Comparison of ENCODE assay signal across 8 cellular contexts in the genomic region with DNA sequence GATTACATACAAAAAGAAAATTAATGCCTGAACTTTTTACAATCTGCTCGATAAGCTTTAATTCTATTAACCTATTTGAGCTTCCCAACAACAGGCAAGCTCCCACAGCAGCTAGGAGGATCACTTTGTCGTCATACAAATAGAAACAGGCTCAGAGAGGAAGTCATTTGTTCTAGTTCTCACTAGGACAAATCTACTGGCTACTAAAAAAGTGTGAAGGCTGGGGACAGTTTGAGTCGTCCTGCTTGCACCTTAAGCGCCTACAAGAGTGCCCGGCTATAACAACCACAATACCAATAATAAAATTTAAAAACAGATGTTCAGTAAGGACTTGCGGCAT. TPM values are rescaled to one million over a fixed set of nuclear protein-coding genes. Genes with fewer than 3 reads are reported as not detected.
DNase-seq lines count a peak whose midpoint lies in the region; ATAC-seq and FAIRE-seq lines count a peak whose summit lies in the region.

No MANE protein-coding gene starts in this region.

- peaks cover 11% of the 10 kb centered on the region for H3K4me1 ChIP-seq in HUES48 (ENCODE audit: control insufficient read depth, insufficient read depth, low read length)
- peaks cover 29% of the 10 kb centered on the region for H3K4me1 ChIP-seq in adipocyte (ENCODE audit: control insufficient read depth, insufficient read depth, low read length)
- peaks cover 3 to 44% (median 33%) of the 10 kb centered on the region in 5 donors for H3K4me1 ChIP-seq in subcutaneous abdominal adipose tissue (ENCODE audit: control insufficient read depth in 5 of 5, insufficient read depth in 5 of 5, low read length in 5 of 5)

- H3K27me3 ChIP-seq in HUES48 (ENCODE audit: control insufficient read depth, insufficient read depth, low read length) (no peaks in the 10 kb centered on the region), adipocyte (replicated peaks; ENCODE audit: control insufficient read depth, insufficient read depth, low read length) (no peaks in the 10 kb centered on the region), subcutaneous abdominal adipose tissue (ENCODE audit: control insufficient read depth in 5 of 5, insufficient read depth in 4 of 5, low read length in 5 of 5) (peaks cover 3 to 7% (median 5%) of the 10 kb centered on the region in 5 donors)

- H3K27ac ChIP-seq in HUES48 (ENCODE audit: low read depth, low read length) (peak overlapping the region; percentile 99), subcutaneous abdominal adipose tissue (ENCODE audit: low read depth, low read length) (peak overlapping the region; percentile 84)

- peak overlapping the region; percentile 82 for H3K9ac ChIP-seq in HUES48 (ENCODE audit: low read depth, low read length)
- H3K9ac ChIP-seq in adipocyte (ENCODE audit: low read length): peak overlapping the region; percentile 88
- H3K9ac ChIP-seq in subcutaneous abdominal adipose tissue (ENCODE audit: low read length in 5 of 5): peak overlapping the region; percentile 17 to 87 (median 79)

- no peaks in the 10 kb centered on the region for H3K9me3 ChIP-seq in HUES48 (ENCODE audit: control insufficient read depth, insufficient read depth, low read length)
- no peaks in the 10 kb centered on the region for H3K9me3 ChIP-seq in adipocyte (ENCODE audit: control insufficient read depth, low read length)
- no peaks in the 10 kb centered on the region for H3K9me3 ChIP-seq in subcutaneous abdominal adipose tissue (ENCODE audit: control insufficient read depth in 5 of 5, low read length in 5 of 5)

- DNase-seq in NOMO-1 treated with dmso at 0.1 percent for 144 hours (lab: John Stamatoyannopoulos, UW; ENCODE audit: unreplicated experiment) (peak; percentile 81), NOMO-1 treated with DMSO at 0.1 percent for 48 hours (lab: John Stamatoyannopoulos, UW; ENCODE audit: unreplicated experiment) (no peak), adipocyte (ENCODE audit: low read depth) (no peak), hepatic stellate cell (ENCODE audit: low spot score) (no peak)

- H3K4me3 ChIP-seq in HUES48 (ENCODE audit: low read depth, low read length) (peak overlapping the region; percentile 86), adipocyte (ENCODE audit: low read length) (peak overlapping the region; percentile 95), subcutaneous abdominal adipose tissue (ENCODE audit: low read depth in 1 of 5, low read length in 5 of 5) (peak overlapping the region; percentile 73 to 87 (median 82))

- H3K36me3 ChIP-seq in HUES48 (ENCODE audit: control insufficient read depth, insufficient read depth, low read length): peaks cover 18% of the 10 kb centered on the region
- H3K36me3 ChIP-seq in adipocyte (ENCODE audit: control insufficient read depth, insufficient read depth, low read length, severe bottlenecking): no peaks in the 10 kb centered on the region
- H3K36me3 ChIP-seq in subcutaneous abdominal adipose tissue (ENCODE audit: control insufficient read depth in 5 of 5, insufficient read depth in 5 of 5, low read length in 5 of 5): peaks cover 0 to 3% (median 0%) of the 10 kb centered on the region in 5 donors

- no peak for ATAC-seq in esophagus mucosa

- peak; percentile 76 for FAIRE-seq in islet of Langerhans (lab: Jason Lieb, UNC)

RNA-seq across cellular contexts. Expression of gene CNPY3, which starts 0.6 kb away (rescaled TPM):
- total RNA-seq in esophagus mucosa: 13.6 TPM

RNA-seq across cellular contexts. Expression of gene PTCRA, which starts 12.9 kb away (rescaled TPM):
- total RNA-seq in esophagus mucosa: not detected

RNA-seq across cellular contexts. Expression of gene GNMT, which starts 31.8 kb away (rescaled TPM):
- not detected for total RNA-seq in esophagus mucosa

RNA-seq across cellular contexts. Expression of gene RPL7L1, which starts 49.3 kb away (rescaled TPM):
- total RNA-seq in esophagus mucosa: 62.7 TPM

RNA-seq across cellular contexts. Expression of gene PEX6, which starts 50.3 kb away (rescaled TPM):
- total RNA-seq in esophagus mucosa: 19.4 TPM
